11 cellular contexts compared by ENCODE assay signal in genomic region chr3:52044869-52045616, GRCh38. TPM values are rescaled to one million over a fixed set of nuclear protein-coding genes. Genes with fewer than 3 reads are reported as not detected.
DNase-seq lines count a peak whose midpoint lies in the region; ATAC-seq and TF ChIP-seq lines count a peak whose summit lies in the region.
"Had no signal": no experiment of that assay in that cellular context is flagged by ENCODE, and none has a peak within 500 bp of the region (broad histone marks: within the 10 kb centered on the region; RNA-seq: fewer than 3 reads in every experiment).

No MANE protein-coding gene starts in this region.

- H3K27me3 ChIP-seq in thoracic aorta (replicated peaks; ENCODE audit: insufficient read depth), result no peaks in the 10 kb centered on the region

- H3K4me1 Mint-ChIP-seq in activated naive CD4-positive, alpha-beta T cell treated with anti-CD3 and anti-CD28 coated beads for 36 hours (ENCODE audit: low read depth), result peaks cover 23% of the 10 kb centered on the region
- peaks cover 22% of the 10 kb centered on the region for H3K4me1 Mint-ChIP-seq in glutamatergic neuron (ENCODE audit: low read depth, unreplicated experiment)

- no peak overlapping the region for H3K9ac ChIP-seq in SK-N-MC (ENCODE audit: insufficient read length)

- H3K4me3 Mint-ChIP-seq in activated naive CD4-positive, alpha-beta T cell treated with anti-CD3 and anti-CD28 coated beads for 36 hours, result no peak overlapping the region
- no peak overlapping the region for H3K4me3 Mint-ChIP-seq in glutamatergic neuron (ENCODE audit: unreplicated experiment)
- H3K4me3 Mint-ChIP-seq: activated naive CD4-positive, alpha-beta T cell treated with anti-CD3 and anti-CD28 coated beads, Interleukin-2, amount 10 ng/mL, durations not matched to agents 7 days and 5 days had no signal

- no peak for DNase-seq in activated naive CD4-positive, alpha-beta T cell treated with anti-CD3 and anti-CD28 coated beads for 36 hours
- no peak for DNase-seq in activated naive CD4-positive, alpha-beta T cell treated with Interleukin-2 at 50 U/mL for 16 hours
- DNase-seq in SK-N-MC (ENCODE audit: low read depth, low spot score), result no peak
- DNase-seq in glutamatergic neuron, result no peak
- DNase-seq in thoracic aorta (ENCODE audit: low spot score), result no peak
- DNase-seq in NCI-H1930 (lab: John Stamatoyannopoulos, UW), result no peak
- no peak for DNase-seq in germinal center (ENCODE audit: low spot score)
- DNase-seq: activated naive CD4-positive, alpha-beta T cell treated with anti-CD3 and anti-CD28 coated beads, Interleukin-2, amount 10 ng/mL, durations not matched to agents 7 days and 5 days; GDM1; SHP77 treated with DMSO at 0.1 percent for 48 hours had no signal

- H3K36me3 Mint-ChIP-seq in activated naive CD4-positive, alpha-beta T cell treated with anti-CD3 and anti-CD28 coated beads for 36 hours (ENCODE audit: low read depth), result peaks cover 2% of the 10 kb centered on the region
- no peaks in the 10 kb centered on the region for H3K36me3 Mint-ChIP-seq in glutamatergic neuron (ENCODE audit: unreplicated experiment)

- CTCF ChIA-PET in activated naive CD4-positive, alpha-beta T cell treated with anti-CD3 and anti-CD28 coated beads for 36 hours (lab: Charles Lee), result no interaction called here

- intact Hi-C loops in activated naive CD4-positive, alpha-beta T cell treated with anti-CD3 and anti-CD28 coated beads for 36 hours (cut with micrococcal nuclease), result no loop called here

- H3K27ac Mint-ChIP-seq in activated naive CD4-positive, alpha-beta T cell treated with anti-CD3 and anti-CD28 coated beads for 36 hours, result peak overlapping the region; percentile 39
- peak overlapping the region; percentile 55 for H3K27ac Mint-ChIP-seq in glutamatergic neuron (ENCODE audit: unreplicated experiment)
- H3K27ac Mint-ChIP-seq: activated naive CD4-positive, alpha-beta T cell treated with anti-CD3 and anti-CD28 coated beads, Interleukin-2, amount 10 ng/mL, durations not matched to agents 7 days and 5 days had no signal

- no peak overlapping the region for H3K4me3 ChIP-seq in SK-N-MC
- no peak overlapping the region for H3K4me3 ChIP-seq in thoracic aorta

- no peaks in the 10 kb centered on the region for H3K9me3 Mint-ChIP-seq in activated naive CD4-positive, alpha-beta T cell treated with anti-CD3 and anti-CD28 coated beads for 36 hours
- H3K9me3 Mint-ChIP-seq in glutamatergic neuron (ENCODE audit: unreplicated experiment), result peaks cover 5% of the 10 kb centered on the region
- H3K9me3 Mint-ChIP-seq: activated naive CD4-positive, alpha-beta T cell treated with anti-CD3 and anti-CD28 coated beads, Interleukin-2, amount 10 ng/mL, durations not matched to agents 7 days and 5 days had no signal

- no peaks in the 10 kb centered on the region for H3K27me3 Mint-ChIP-seq in activated naive CD4-positive, alpha-beta T cell treated with anti-CD3 and anti-CD28 coated beads for 36 hours (ENCODE audit: low read depth)
- H3K27me3 Mint-ChIP-seq in glutamatergic neuron (ENCODE audit: unreplicated experiment), result peaks cover 7% of the 10 kb centered on the region

- no peak for TF ChIP-seq CTCF in glutamatergic neuron (IDR thresholded peaks at IDR 0.05; ENCODE audit: partially characterized antibody, unreplicated experiment)
- no peak for TF ChIP-seq CTCF in thoracic aorta (IDR thresholded peaks at IDR 0.05)

- no peaks in the 10 kb centered on the region; the same call in 1 of the 2 replicates for H3K36me3 ChIP-seq in SK-N-MC (ENCODE audit: insufficient read depth, low read length)
- peaks cover 4% of the 10 kb centered on the region for H3K36me3 ChIP-seq in thoracic aorta

- H3K27ac ChIP-seq in SK-N-MC (peak overlapping the region; percentile 42; the same call in 1 of the 2 replicates), thoracic aorta (peak overlapping the region; percentile 87 to 96)

- peaks cover 25 to 69% of the 10 kb centered on the region in 2 donors for H3K4me1 ChIP-seq in thoracic aorta (ENCODE audit: control insufficient read depth in 1 of 2, low read depth in 2 of 2)

- H3K9me3 ChIP-seq in SK-N-MC (ENCODE audit: low read depth, low read length) (no peaks in the 10 kb centered on the region), thoracic aorta (no peaks in the 10 kb centered on the region)

- ATAC-seq in thoracic aorta (ENCODE audit: insufficient number of reproducible peaks, low FRiP score, low read depth), result no peak
- no peak for ATAC-seq in HG02571 (IDR thresholded peaks at IDR 0.05; ENCODE audit: unreplicated experiment)

RNA-seq across cellular contexts. Expression of gene DUSP7, which starts 11.3 kb away (rescaled TPM):
- total RNA-seq in activated naive CD4-positive, alpha-beta T cell treated with anti-CD3 and anti-CD28 coated beads for 36 hours, result 1 to 10 TPM; 8.2 to 9.1 TPM
- total RNA-seq in glutamatergic neuron (ENCODE audit: unreplicated experiment), result 9.5 TPM
- total RNA-seq in thoracic aorta, result 10 to 100 TPM; 41.1 to 42.2 TPM

RNA-seq across cellular contexts. Expression of gene RPL29, which starts 49.3 kb away (rescaled TPM):
- total RNA-seq in activated naive CD4-positive, alpha-beta T cell treated with anti-CD3 and anti-CD28 coated beads for 36 hours, result 1,000 to 10,000 TPM; 1,927 to 1,957 TPM
- total RNA-seq in glutamatergic neuron (ENCODE audit: unreplicated experiment) (588 TPM), thoracic aorta (100 to 1,000 TPM; 642 to 718 TPM)
